Comparison of ENCODE assay signal across 12 cellular contexts in the genomic region with DNA sequence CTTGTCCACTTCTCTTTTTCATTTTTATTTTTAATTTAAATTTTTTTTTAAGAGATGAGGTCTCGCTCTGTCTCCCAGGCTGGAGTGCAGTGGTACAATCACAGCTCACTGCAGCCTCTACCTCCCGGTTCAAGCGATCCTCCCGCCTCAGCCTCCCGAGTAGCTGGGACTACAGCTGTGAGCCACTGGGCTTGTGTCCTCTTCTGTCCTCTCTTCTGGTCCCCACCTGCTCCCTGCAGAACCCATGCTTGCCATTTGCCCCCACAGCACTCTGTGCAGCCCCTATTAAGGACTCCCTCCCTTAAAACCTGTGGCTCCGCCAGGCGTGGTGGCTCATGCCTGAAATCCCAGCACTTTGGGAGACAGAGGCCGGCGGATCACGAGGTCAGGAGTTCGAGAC. TPM values are rescaled to one million over a fixed set of nuclear protein-coding genes. Genes with fewer than 3 reads are reported as not detected.
A peak's percentile ranks its signal among the peaks of the same experiment; 100 is the strongest.
DNase-seq lines count a peak whose midpoint lies in the region; ATAC-seq and TF ChIP-seq lines count a peak whose summit lies in the region.
"Had no signal": no experiment of that assay in that cellular context is flagged by ENCODE, and none has a peak within 500 bp of the region (broad histone marks: within the 10 kb centered on the region; RNA-seq: fewer than 3 reads in every experiment).

No MANE protein-coding gene starts in this region.

- peak overlapping the region in 2 of 3 experiments; percentile 49 to 76 for H3K27ac Mint-ChIP-seq in nephron

- no peak for DNase-seq in IMR-90
- DNase-seq in choroid plexus epithelial cell (ENCODE audit: low read depth) = no peak
- DNase-seq in testis = no peak
- no peak for DNase-seq in NCI-H774 (lab: John Stamatoyannopoulos, UW)
- DNase-seq in NCI-H2227 (lab: John Stamatoyannopoulos, UW; ENCODE audit: unreplicated experiment) = no peak
- no peak for DNase-seq in NCI-H2107 (lab: John Stamatoyannopoulos, UW)
- DNase-seq in SIG-M5 (lab: John Stamatoyannopoulos, UW) = no peak
- DNase-seq: activated CD4-positive, alpha-beta T cell treated with anti-CD3 and anti-CD28 coated beads for 48 hours; NCI-H187; NCI-H510A treated with DMSO at 0.1 percent for 48 hours had no signal

- H3K56ac ChIP-seq in IMR-90 (ENCODE audit: extremely low read depth, insufficient read depth, low read length) = no peak overlapping the region

- H3K27me3 ChIP-seq in IMR-90 (ENCODE audit: control insufficient read depth, insufficient read depth, low read length) = no peaks in the 10 kb centered on the region
- no peaks in the 10 kb centered on the region for H3K27me3 ChIP-seq in testis

- TF ChIP-seq POLR2A in IMR-90 (IDR thresholded peaks at IDR 0.05; ENCODE audit: low read depth, low read length) (no peak), testis (IDR thresholded peaks at IDR 0.05) (no peak)

- H4K8ac ChIP-seq in IMR-90 (ENCODE audit: low read depth in 2 of 2, low read length in 2 of 2) = peak overlapping the region; percentile 66 to 74; a peak in 1 of 4 replicates

- H2BK20ac ChIP-seq in IMR-90 (ENCODE audit: low read depth, low read length) = no peak overlapping the region

- H3K36me3 ChIP-seq in IMR-90 (ENCODE audit: control insufficient read depth, insufficient read depth, low read length) (no peaks in the 10 kb centered on the region), testis (ENCODE audit: low read depth, missing control alignments) (no peaks in the 10 kb centered on the region)

- POLR2A ChIA-PET in IMR-90 (lab: Charles Lee; ENCODE audit: unreplicated experiment) = no interaction called here

- BruUV-seq in IMR-90 (replicated peaks; lab: Mats Ljungman, UMichigan) = no TSS peak

- no peak overlapping the region for H3K4me3 ChIP-seq in IMR-90 (ENCODE audit: insufficient read depth, low read depth, low read length)
- peak overlapping the region; percentile 40 for H3K4me3 ChIP-seq in choroid plexus epithelial cell (ENCODE audit: low read depth, low read length)
- peak overlapping the region; percentile 44 to 47 for H3K4me3 ChIP-seq in testis

- H4K20me1 ChIP-seq in IMR-90 (ENCODE audit: insufficient read depth, low read length) = no peaks in the 10 kb centered on the region

- dilution Hi-C loops in IMR-90 (cut with HindIII; ENCODE audit: low sequenced_read_pairs, unreplicated experiment) = no loop called here

- ATAC-seq in IMR-90 (ENCODE audit: low read depth) = no peak; the same call in 1 of the 2 replicates

- peaks cover 7% of the 10 kb centered on the region for H3K4me1 Mint-ChIP-seq in nephron

- no peaks in the 10 kb centered on the region for H3K27me3 Mint-ChIP-seq in nephron (ENCODE audit: low read depth)

- H2BK120ac ChIP-seq in IMR-90 (ENCODE audit: low read depth, low read length) = no peak overlapping the region

- H3K9me3 Mint-ChIP-seq in nephron = no peaks in the 10 kb centered on the region

- TF ChIP-seq CTCF in IMR-90 (conservative IDR thresholded peaks at IDR 0.05; ENCODE audit: low read depth, low read length) = no peak
- no peak for TF ChIP-seq CTCF in choroid plexus epithelial cell (conservative IDR thresholded peaks at IDR 0.05; ENCODE audit: low read depth, low read length)
- no peak for TF ChIP-seq CTCF in nephron (IDR thresholded peaks at IDR 0.05; ENCODE audit: unreplicated experiment in 3 of 3)
- no peak for TF ChIP-seq CTCF in testis (IDR thresholded peaks at IDR 0.05)

- peak overlapping the region; percentile 90 for H2AFZ ChIP-seq in IMR-90 (replicated peaks; ENCODE audit: low read length, poor library complexity)

- H4K91ac ChIP-seq in IMR-90 (ENCODE audit: insufficient read depth, low read depth, low read length) = no peak overlapping the region

- no peak overlapping the region for H2BK5ac ChIP-seq in IMR-90 (ENCODE audit: low read depth, low read length, poor library complexity, severe bottlenecking)

- H2AK9ac ChIP-seq in IMR-90 (replicated peaks; ENCODE audit: low read depth, low read length, poor library complexity) = peak overlapping the region; percentile 13

- no peak overlapping the region for H3K4me2 ChIP-seq in IMR-90 (ENCODE audit: low read depth, low read length)

- H3K9me3 ChIP-seq in IMR-90 (ENCODE audit: control insufficient read depth, insufficient read depth, low read length) (no peaks in the 10 kb centered on the region), testis (no peaks in the 10 kb centered on the region)

- 0 out of 2 replicates have a peak overlapping the region, but pooled peaks have one; percentile 26 for H3K27ac ChIP-seq in IMR-90 (ENCODE audit: insufficient read depth, low read length)
- peak overlapping the region in 1 of 2 donors; percentile 36 for H3K27ac ChIP-seq in testis

- no peaks in the 10 kb centered on the region for H3K9me1 ChIP-seq in IMR-90 (ENCODE audit: insufficient read depth, low read length)

- H3K14ac ChIP-seq in IMR-90 (replicated peaks; ENCODE audit: low read depth, low read length) = no peak overlapping the region

- peaks cover 2% of the 10 kb centered on the region; the same call in 1 of the 2 replicates for H3K4me1 ChIP-seq in IMR-90 (ENCODE audit: control insufficient read depth, insufficient read depth, low read length)
- H3K4me1 ChIP-seq in testis = peaks cover 3% of the 10 kb centered on the region

- no peak overlapping the region; the same call in 1 of the 2 replicates for H4K5ac ChIP-seq in IMR-90 (ENCODE audit: low read depth, low read length)

- H2AK5ac ChIP-seq in IMR-90 (ENCODE audit: low read depth, low read length) = no peak overlapping the region

- no peak overlapping the region; the same call in 1 of the 2 replicates for H3K18ac ChIP-seq in IMR-90 (ENCODE audit: low read depth, low read length)

- TF ChIP-seq RAD21 in IMR-90 (IDR thresholded peaks at IDR 0.05; ENCODE audit: low read length) = no peak

- 0 out of 2 replicates have a peak overlapping the region, but pooled peaks have one; percentile 8 for H3K9ac ChIP-seq in IMR-90 (ENCODE audit: low read depth, low read length)

- no peaks in the 10 kb centered on the region for H3K79me1 ChIP-seq in IMR-90 (ENCODE audit: low read depth in 1 of 2, low read length in 2 of 2)

- intact Hi-C loops in IMR-90 (cut with micrococcal nuclease) = no loop called here
- intact Hi-C loops in testis (cut with DNase I; ENCODE audit: low total_unique reads) = no loop called here

- CTCF ChIA-PET in IMR-90 (lab: Yijun Ruan, JAX) = no interaction called here

- peak overlapping the region in 2 of 3 experiments; percentile 54 to 59 for H3K4me3 Mint-ChIP-seq in nephron

- no peak overlapping the region for H3K23ac ChIP-seq in IMR-90 (ENCODE audit: low read depth, low read length)

- in situ Hi-C loops in IMR-90 (cut with MboI; ENCODE audit: low sequenced_read_pairs) = no loop called here

- no peak overlapping the region for H3K4ac ChIP-seq in IMR-90 (ENCODE audit: low read depth, low read length)

- no peak overlapping the region for H2BK15ac ChIP-seq in IMR-90 (ENCODE audit: low read depth, low read length)

- H3K36me3 Mint-ChIP-seq in nephron (ENCODE audit: low read depth) = no peaks in the 10 kb centered on the region

- WGBS in IMR-90 (ENCODE audit: extremely low coverage in 2 of 2, insufficient read length in 1 of 2), 2 experiments = 83% methylated on average over 6 of the region's 11 CpGs; no CpG with 5 or more reads in 1 of the 2 experiments
- WGBS in testis, 2 donors = 52 to 68% methylated on average over 11 of the region's 11 CpGs

TF ChIP-seq in IMR-90, 13 proteins besides CTCF, POLR2A, EP300 and RAD21:
- TF ChIP-seq, protein P1, sequence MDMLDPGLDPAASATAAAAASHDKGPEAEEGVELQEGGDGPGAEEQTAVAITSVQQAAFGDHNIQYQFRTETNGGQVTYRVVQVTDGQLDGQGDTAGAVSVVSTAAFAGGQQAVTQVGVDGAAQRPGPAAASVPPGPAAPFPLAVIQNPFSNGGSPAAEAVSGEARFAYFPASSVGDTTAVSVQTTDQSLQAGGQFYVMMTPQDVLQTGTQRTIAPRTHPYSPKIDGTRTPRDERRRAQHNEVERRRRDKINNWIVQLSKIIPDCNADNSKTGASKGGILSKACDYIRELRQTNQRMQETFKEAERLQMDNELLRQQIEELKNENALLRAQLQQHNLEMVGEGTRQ (IDR thresholded peaks at IDR 0.05; ENCODE audit: low read depth, low read length) = no peak
- TF ChIP-seq, protein P2, sequence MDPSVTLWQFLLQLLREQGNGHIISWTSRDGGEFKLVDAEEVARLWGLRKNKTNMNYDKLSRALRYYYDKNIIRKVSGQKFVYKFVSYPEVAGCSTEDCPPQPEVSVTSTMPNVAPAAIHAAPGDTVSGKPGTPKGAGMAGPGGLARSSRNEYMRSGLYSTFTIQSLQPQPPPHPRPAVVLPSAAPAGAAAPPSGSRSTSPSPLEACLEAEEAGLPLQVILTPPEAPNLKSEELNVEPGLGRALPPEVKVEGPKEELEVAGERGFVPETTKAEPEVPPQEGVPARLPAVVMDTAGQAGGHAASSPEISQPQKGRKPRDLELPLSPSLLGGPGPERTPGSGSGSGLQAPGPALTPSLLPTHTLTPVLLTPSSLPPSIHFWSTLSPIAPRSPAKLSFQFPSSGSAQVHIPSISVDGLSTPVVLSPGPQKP (IDR thresholded peaks at IDR 0.05; ENCODE audit: borderline replicate concordance, low read depth, low read length) = no peak
- TF ChIP-seq SMC3 (IDR thresholded peaks at IDR 0.05; ENCODE audit: low read depth, low read length) (no peak), BHLHE40 (IDR thresholded peaks at IDR 0.05; ENCODE audit: low read depth, low read length) (no peak), CHD1 (IDR thresholded peaks at IDR 0.05; ENCODE audit: low read depth, low read length) (no peak), FOS (IDR thresholded peaks at IDR 0.05; ENCODE audit: low read depth, low read length) (no peak), MAZ (IDR thresholded peaks at IDR 0.05; ENCODE audit: borderline replicate concordance, low read depth, low read length) (no peak), MXI1 (IDR thresholded peaks at IDR 0.05; ENCODE audit: borderline replicate concordance, low read depth, low read length) (no peak), NFE2L2 (IDR thresholded peaks at IDR 0.05; ENCODE audit: low read depth, low read length) (no peak), MAFK (IDR thresholded peaks at IDR 0.05; ENCODE audit: low read depth, low read length) (no peak), RCOR1 (IDR thresholded peaks at IDR 0.05; ENCODE audit: insufficient replicate concordance, low read length) (no peak), CEBPB (IDR thresholded peaks at IDR 0.05; ENCODE audit: low read depth, low read length) (no peak), RFX5 (IDR thresholded peaks at IDR 0.05; ENCODE audit: low read depth, low read length) (no peak)

RNA-seq across cellular contexts. Expression of a gene that starts 9.1 kb away (rescaled TPM):
- total RNA-seq in IMR-90 (2012; rRNA removed) (0.72 and 0.83 TPM in 2 replicates), testis (1 to 10 TPM; 5.6 to 8.3 TPM)
- polyA plus RNA-seq in IMR-90 (2012; rRNA removed) (1.6 and 1.8 TPM in 2 replicates), testis (ENCODE audit: insufficient read depth, low read depth, low replicate concordance) (4.2 TPM)
- polyA plus RNA-seq in IMR-90 (2012; cell fraction: cytosol; rRNA removed) = 0.81 and 3.3 TPM in 2 replicates
- polyA plus RNA-seq in IMR-90 (2012; cell fraction: nucleus; rRNA removed; ENCODE audit: low replicate concordance) = 0.52 and 1.4 TPM in 2 replicates
- total RNA-seq: T-helper 2 cell treated with Interferon-gamma antibody and Interleukin-4, amounts not matched to agents 100 ng/mL and 5 ng/mL, for 36 hours had no signal
